Comparison of ENCODE assay signal across 8 cellular contexts in the genomic region with DNA sequence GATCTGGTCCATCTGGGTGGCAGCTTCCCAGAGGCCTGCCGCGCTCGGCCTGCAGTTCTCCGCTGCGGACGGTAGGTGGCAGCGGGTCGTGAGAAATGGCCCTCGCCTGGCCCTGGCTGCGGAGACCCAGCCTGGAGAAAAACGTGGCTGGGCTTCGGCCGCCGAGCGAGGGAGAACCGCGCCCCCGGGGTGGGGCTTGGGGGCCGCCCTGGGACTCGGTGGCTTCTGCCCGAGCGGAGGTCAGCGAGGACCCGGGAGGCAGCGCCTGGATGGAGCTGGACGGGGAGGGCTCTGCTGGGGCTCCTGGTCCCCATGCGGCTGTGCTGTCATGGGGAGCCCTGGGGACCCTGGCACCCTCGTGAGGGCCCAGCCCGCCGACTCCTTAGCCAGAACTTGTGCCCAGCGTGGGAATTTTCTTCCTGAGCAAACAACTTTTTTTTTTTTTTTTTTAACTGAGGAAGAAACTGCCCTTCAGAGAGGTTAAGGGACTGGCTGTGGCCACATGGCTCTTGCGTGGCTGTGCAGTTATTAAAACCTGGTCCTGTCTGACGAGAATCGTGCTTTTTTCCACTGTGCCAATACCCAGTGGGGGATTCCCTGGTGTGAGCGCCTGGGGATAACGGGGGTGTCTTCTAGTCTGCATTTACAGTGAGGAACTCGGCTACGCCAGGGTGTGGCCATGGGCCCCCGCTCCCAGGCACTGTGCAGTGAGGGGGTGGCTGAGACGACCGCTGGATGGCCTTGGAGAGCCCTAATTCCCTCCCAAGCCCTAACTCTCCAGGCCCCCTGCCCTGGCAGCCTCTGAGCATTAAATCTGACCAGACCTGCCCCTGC.
A peak's percentile ranks its signal among the peaks of the same experiment; 100 is the strongest.
DNase-seq lines count a peak whose midpoint lies in the region; ATAC-seq, FAIRE-seq and TF ChIP-seq lines count a peak whose summit lies in the region.

No MANE protein-coding gene starts in this region.

- H3K23ac ChIP-seq in H1 (ENCODE audit: insufficient read length) (no peak overlapping the region), mesenchymal stem cell (ENCODE audit: low read length in 2 of 2) (no peak overlapping the region)

- no peak overlapping the region for H4K5ac ChIP-seq in H1 (ENCODE audit: insufficient read length, low read depth, low read length)

- no peaks in the 10 kb centered on the region for H3K36me3 Mint-ChIP-seq in CD4-positive, CD25-positive, alpha-beta regulatory T cell

- H3K27ac Mint-ChIP-seq in CD4-positive, CD25-positive, alpha-beta regulatory T cell, result no peak overlapping the region

- H2AFZ ChIP-seq in H1 (ENCODE audit: low read length), result 0 out of 2 replicates have a peak overlapping the region, but pooled peaks have one; percentile 47
- H2AFZ ChIP-seq in mesenchymal stem cell (ENCODE audit: low read depth, low read length), result no peak overlapping the region

- H2BK20ac ChIP-seq in H1 (ENCODE audit: low read length), result peak overlapping the region; percentile 80; the same call in 1 of the 2 replicates

- H2AK5ac ChIP-seq in H1 (ENCODE audit: low read depth, low read length) (no peak overlapping the region), mesenchymal stem cell (ENCODE audit: low read length, severe bottlenecking) (no peak overlapping the region)

- H3K9me3 Mint-ChIP-seq in CD4-positive, CD25-positive, alpha-beta regulatory T cell, result peaks cover 0 to 2% (median 0%) of the 10 kb centered on the region in 7 donors

- H3K4me2 ChIP-seq in H1 (ENCODE audit: insufficient read depth in 1 of 2, low read depth in 2 of 2, low read length in 2 of 2) (peak overlapping the region; percentile 18 to 55; a peak in 3 of 4 replicates), mesenchymal stem cell (ENCODE audit: low read length, poor library complexity, severe bottlenecking) (peak overlapping the region; percentile 89)

- TF ChIP-seq EP300 in H1 (IDR thresholded peaks at IDR 0.05; ENCODE audit: borderline replicate concordance in 1 of 2, low read depth in 2 of 2, low read length in 2 of 2), result peak in 1 of 2 experiments; percentile 84; a peak in 1 of 3 replicates

- peaks cover 11% of the 10 kb centered on the region for H3K27me3 Mint-ChIP-seq in CD4-positive, CD25-positive, alpha-beta regulatory T cell

- H2BK12ac ChIP-seq in H1 (ENCODE audit: low read depth, low read length) (no peak overlapping the region), mesenchymal stem cell (ENCODE audit: low read length in 2 of 2) (peak overlapping the region; percentile 65 to 99)

- H3K18ac ChIP-seq in H1 (ENCODE audit: extremely low read depth, low read length) (peak overlapping the region; percentile 48; the same call in 1 of the 2 replicates), mesenchymal stem cell (ENCODE audit: low read depth in 1 of 2, low read length in 2 of 2) (peak overlapping the region; percentile 79 to 93)

- peaks cover 0 to 6% (median 0%) of the 10 kb centered on the region in 4 donors for H3K4me1 Mint-ChIP-seq in CD4-positive, CD25-positive, alpha-beta regulatory T cell

- H3K79me2 ChIP-seq in H1 (ENCODE audit: control insufficient read depth in 1 of 2, insufficient read depth in 2 of 2, low read length in 2 of 2), result no peaks in the 10 kb centered on the region

- no peak overlapping the region for H4K91ac ChIP-seq in H1 (replicated peaks; ENCODE audit: insufficient read length, low read length)
- peak overlapping the region; percentile 94 for H4K91ac ChIP-seq in mesenchymal stem cell (ENCODE audit: low read length)

- H2BK120ac ChIP-seq in H1 (replicated peaks; ENCODE audit: low read depth, low read length), result no peak overlapping the region
- peak overlapping the region; percentile 96 for H2BK120ac ChIP-seq in mesenchymal stem cell (ENCODE audit: low read depth, low read length)

- H3K56ac ChIP-seq in H1 (replicated peaks; ENCODE audit: insufficient read length, low read depth, low read length), result no peak overlapping the region

- H4K20me1 ChIP-seq in H1 (replicated peaks in 1 of 2; ENCODE audit: control insufficient read depth in 1 of 2, insufficient read depth in 2 of 2, low read length in 2 of 2), result no peaks in the 10 kb centered on the region

- CTCF ChIA-PET in H1 (lab: Charles Lee; ENCODE audit: partially characterized antibody), result interaction anchor here (0.6 to 8.7 kb wide), 49 partner anchors 10 to 740 kb away, joined by 3 to 79 read pairs (median 3); no protein-coding TSS in a partner anchor

- H3K9me3 ChIP-seq in CD4-positive, CD25-positive, alpha-beta regulatory T cell (ENCODE audit: control insufficient read depth in 2 of 2, low read length in 2 of 2), result no peaks in the 10 kb centered on the region
- H3K9me3 ChIP-seq in H1 (ENCODE audit: insufficient read depth in 2 of 2, low read depth in 1 of 2, low read length in 1 of 2), result no peaks in the 10 kb centered on the region
- no peaks in the 10 kb centered on the region for H3K9me3 ChIP-seq in mesenchymal stem cell (ENCODE audit: control insufficient read depth, low read length)

- 20% methylated on average over 29 of the region's 41 CpGs; no CpG with 5 or more reads in 1 of the 2 experiments for WGBS in H1 (ENCODE audit: extremely low coverage in 1 of 2, insufficient coverage in 1 of 2, insufficient read length in 1 of 2, insufficient replicate concordance in 2 of 2, low coverage in 1 of 2, low lambda C conversion rate in 2 of 2, missing lambda C conversion rate in 1 of 2), 2 experiments
- 4% methylated on average over 38 of the region's 41 CpGs for WGBS in mesenchymal stem cell

- DNase-seq in CD4-positive, CD25-positive, alpha-beta regulatory T cell, result peak; percentile 10 to 67 (median 40)
- DNase-seq in NCI-H774 (lab: John Stamatoyannopoulos, UW), result peak; percentile 93
- DNase-seq in activated CD8-positive, alpha-beta memory T cell treated with anti-CD3 and anti-CD28 coated beads for 24 hours, result peak; percentile 87
- peak; percentile 86 to 99 for DNase-seq in H1 (ENCODE audit: low read depth in 1 of 2, low spot score in 2 of 2)
- peak; percentile 95 for DNase-seq in mesenchymal stem cell
- peak; percentile 24 for DNase-seq in stimulated activated CD8-positive, alpha-beta memory T cell treated with anti-CD3 and anti-CD28 coated beads, Interleukin-12 subunit alpha, Interleukin-12 subunit beta, amount 100 ng/mL, for 1 hour (ENCODE audit: low read depth)

- H3K9ac ChIP-seq in H1 (replicated peaks in 1 of 4; ENCODE audit: extremely low read depth in 1 of 4, low read depth in 3 of 4, low read length in 3 of 4) (no peak overlapping the region), mesenchymal stem cell (ENCODE audit: low read length) (peak overlapping the region; percentile 73)

- peak; percentile 92 to 94 (median 92) for TF ChIP-seq CTCF in H1 (IDR thresholded peaks at IDR 0.05; ENCODE audit: control extremely low read depth in 1 of 3, insufficient read depth in 1 of 3, low read depth in 1 of 3, low read length in 3 of 3)

- no peak overlapping the region for H3K4me3 ChIP-seq in CD4-positive, CD25-positive, alpha-beta regulatory T cell (ENCODE audit: low read depth, low read length)
- peak overlapping the region in 3 of 4 experiments; percentile 16 to 50 (median 24); a peak in 4 of 8 replicates for H3K4me3 ChIP-seq in H1 (ENCODE audit: extremely low read depth in 1 of 4, insufficient read depth in 2 of 4, low read depth in 3 of 4, low read length in 4 of 4)
- peak overlapping the region; percentile 51 to 71 for H3K4me3 ChIP-seq in mesenchymal stem cell (ENCODE audit: insufficient read depth in 1 of 2, low read depth in 1 of 2, low read length in 2 of 2)

- POLR2A ChIA-PET in H1 (lab: Charles Lee; ENCODE audit: partially characterized antibody), result no interaction called here

- H3K79me1 ChIP-seq in H1 (ENCODE audit: low read depth, low read length), result no peaks in the 10 kb centered on the region
- no peaks in the 10 kb centered on the region for H3K79me1 ChIP-seq in mesenchymal stem cell (replicated peaks; ENCODE audit: low read length, poor library complexity, severe bottlenecking)

- no peak overlapping the region for H3K27ac ChIP-seq in CD4-positive, CD25-positive, alpha-beta regulatory T cell (ENCODE audit: insufficient read depth, low read length, poor library complexity, severe bottlenecking)
- H3K27ac ChIP-seq in H1 (ENCODE audit: low read depth, low read length) (no peak overlapping the region), mesenchymal stem cell (ENCODE audit: low read length, poor library complexity, severe bottlenecking) (no peak overlapping the region)

- H3K4me1 ChIP-seq in CD4-positive, CD25-positive, alpha-beta regulatory T cell (ENCODE audit: control insufficient read depth, insufficient read depth, low read length, poor library complexity, severe bottlenecking), result peaks cover 5% of the 10 kb centered on the region
- H3K4me1 ChIP-seq in H1 (replicated peaks in 1 of 4; ENCODE audit: control insufficient read depth in 3 of 4, insufficient read depth in 4 of 4, low read length in 3 of 4) (peaks cover 3 to 13% (median 4%) of the 10 kb centered on the region in 4 experiments), mesenchymal stem cell (ENCODE audit: control insufficient read depth, insufficient read depth, low read depth, low read length) (peaks cover 7% of the 10 kb centered on the region)

- H3K14ac ChIP-seq in H1 (ENCODE audit: insufficient read length) (no peak overlapping the region), mesenchymal stem cell (ENCODE audit: low read length in 2 of 2) (peak overlapping the region in 1 of 2 experiments; percentile 97)

- 0 out of 3 replicates have a peak, but pooled peaks of 1 of the 2 experiments have one; percentile 40 for TF ChIP-seq POLR2A in H1 (IDR thresholded peaks at IDR 0.05; ENCODE audit: control extremely low read depth in 1 of 2, low read depth in 2 of 2, low read length in 2 of 2)

- H4K8ac ChIP-seq in H1 (ENCODE audit: extremely low read depth, insufficient read depth, low read length) (no peak overlapping the region), mesenchymal stem cell (ENCODE audit: low read length) (peak overlapping the region; percentile 98)

- FAIRE-seq in H1 (lab: Jason Lieb, UNC), result no peak

- no peak overlapping the region for H2BK5ac ChIP-seq in H1 (ENCODE audit: low read depth, low read length)
- no peak overlapping the region for H2BK5ac ChIP-seq in mesenchymal stem cell (ENCODE audit: low read depth, low read length, poor library complexity, severe bottlenecking)

- H3K4me3 Mint-ChIP-seq in CD4-positive, CD25-positive, alpha-beta regulatory T cell, result no peak overlapping the region

- ATAC-seq in CD4-positive, CD25-positive, alpha-beta regulatory T cell (ENCODE audit: low read depth in 2 of 2), result peak; percentile 73 to 78
- ATAC-seq in GM19372 (IDR thresholded peaks at IDR 0.05; ENCODE audit: low read depth, unreplicated experiment), result peak; percentile 99
- ATAC-seq in HG03469 (IDR thresholded peaks at IDR 0.05; ENCODE audit: unreplicated experiment), result peak; percentile 93

- no peaks in the 10 kb centered on the region for H3K27me3 ChIP-seq in CD4-positive, CD25-positive, alpha-beta regulatory T cell (ENCODE audit: control insufficient read depth, insufficient read depth, low read length)
- H3K27me3 ChIP-seq in H1 (replicated peaks in 1 of 4; ENCODE audit: control insufficient read depth in 3 of 4, extremely low read depth in 1 of 4, insufficient read depth in 3 of 4, low read length in 3 of 4) (peaks cover 0 to 4% (median 0%) of the 10 kb centered on the region in 4 experiments; a peak in 1 of 7 replicates), mesenchymal stem cell (ENCODE audit: control insufficient read depth in 1 of 2, insufficient read depth in 1 of 2, low read length in 2 of 2) (peaks cover 19 to 39% of the 10 kb centered on the region in 2 experiments)

- H3K4ac ChIP-seq in H1 (replicated peaks; ENCODE audit: insufficient read length, low read depth, low read length), result peak overlapping the region; percentile 16
- peak overlapping the region; percentile 35 to 95 for H3K4ac ChIP-seq in mesenchymal stem cell (ENCODE audit: low read depth in 1 of 2, low read length in 2 of 2)

- H2BK15ac ChIP-seq in H1 (ENCODE audit: low read length) (no peak overlapping the region), mesenchymal stem cell (ENCODE audit: low read depth, poor library complexity, severe bottlenecking) (peak overlapping the region; percentile 100)

- peak; percentile 89 to 93 for TF ChIP-seq RAD21 in H1 (IDR thresholded peaks at IDR 0.05 in 1 of 2, conservative IDR thresholded peaks at IDR 0.05 in 1 of 2; ENCODE audit: low read depth in 2 of 2, low read length in 2 of 2)

- no peaks in the 10 kb centered on the region for H3K36me3 ChIP-seq in CD4-positive, CD25-positive, alpha-beta regulatory T cell (ENCODE audit: control insufficient read depth, insufficient read depth, low read length)
- H3K36me3 ChIP-seq in H1 (ENCODE audit: control insufficient read depth in 2 of 4, insufficient read depth in 4 of 4, low read length in 3 of 4), result no peaks in the 10 kb centered on the region
- H3K36me3 ChIP-seq in mesenchymal stem cell (ENCODE audit: control insufficient read depth in 1 of 2, insufficient read depth in 2 of 2, low read depth in 1 of 2, low read length in 2 of 2), result no peaks in the 10 kb centered on the region

- H3K23me2 ChIP-seq in H1 (ENCODE audit: low read depth, low read length), result no peaks in the 10 kb centered on the region; the same call in 1 of the 2 replicates

Comparison
In these comparisons a context has a peak if more than half of its experiments do, and no peak if none do; other contexts are left out.
1. DNase-seq: peak in every context shown above with its lines; median percentile 95 in mesenchymal stem cell; 93 in NCI-H774; 92 in H1; 87 in activated CD8-positive, alpha-beta memory T cell treated with anti-CD3 and anti-CD28 coated beads for 24 hours; 40 in CD4-positive, CD25-positive, alpha-beta regulatory T cell; 24 in stimulated activated CD8-positive, alpha-beta memory T cell treated with anti-CD3 and anti-CD28 coated beads, Interleukin-12 subunit alpha, Interleukin-12 subunit beta, amount 100 ng/mL, for 1 hour.